ENCODE assay signal across 15 cellular contexts in the genomic region with DNA sequence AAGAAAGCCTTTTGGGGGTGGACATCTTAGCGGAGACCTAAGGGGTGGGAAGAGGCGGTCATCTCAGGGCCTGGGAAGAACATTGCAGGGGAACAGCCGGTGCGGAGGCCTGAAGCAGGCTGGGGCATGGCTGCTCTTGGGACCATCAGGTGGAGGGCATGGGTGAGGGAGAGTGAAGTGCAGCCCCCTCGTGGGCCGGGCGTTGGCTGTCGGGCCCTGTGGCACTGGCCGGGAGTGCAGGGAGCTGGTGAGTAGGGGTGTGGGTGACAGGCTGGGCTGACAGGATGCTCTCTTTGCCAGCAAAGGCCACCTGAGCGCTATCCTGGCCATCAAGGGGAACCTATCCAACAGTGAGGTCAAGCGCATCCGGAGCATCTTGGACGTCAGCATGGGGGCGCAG. TPM values are rescaled to one million over a fixed set of nuclear protein-coding genes. Genes with fewer than 3 reads are reported as not detected.
A peak's percentile ranks its signal among the peaks of the same experiment; 100 is the strongest.
DNase-seq lines count a peak whose midpoint lies in the region; ATAC-seq, FAIRE-seq and TF ChIP-seq lines count a peak whose summit lies in the region.
"Had no signal": no experiment of that assay in that cellular context is flagged by ENCODE, and none has a peak within 500 bp of the region (broad histone marks: within the 10 kb centered on the region; RNA-seq: fewer than 3 reads in every experiment).

No MANE protein-coding gene starts in this region.

- H3K36me3 ChIP-seq in left ventricle myocardium inferior (peaks cover 55% of the 10 kb centered on the region), astrocyte (ENCODE audit: insufficient read depth, low read length) (no peaks in the 10 kb centered on the region), neural progenitor cell (no peaks in the 10 kb centered on the region), endodermal cell (ENCODE audit: control insufficient read depth, insufficient read depth, low read length) (peaks cover 5% of the 10 kb centered on the region)

- H4K20me1 ChIP-seq in astrocyte (ENCODE audit: insufficient read depth, low read length) (peaks cover 15% of the 10 kb centered on the region), neural progenitor cell (ENCODE audit: low read depth) (no peaks in the 10 kb centered on the region)

- 91% methylated on average over 14 of the region's 14 CpGs for WGBS in right cardiac atrium
- 90 to 91% methylated on average over 9 to 14 of the region's 14 CpGs for WGBS in endodermal cell (ENCODE audit: insufficient coverage in 1 of 2, insufficient read length in 1 of 2), 2 experiments

- peaks cover 16% of the 10 kb centered on the region for H3K36me3 Mint-ChIP-seq in astrocyte (ENCODE audit: low read depth, unreplicated experiment)
- no peaks in the 10 kb centered on the region for H3K36me3 Mint-ChIP-seq in neural progenitor cell
- peaks cover 7% of the 10 kb centered on the region for H3K36me3 Mint-ChIP-seq in endodermal cell (ENCODE audit: low read depth)
- H3K36me3 Mint-ChIP-seq: CD4-positive, CD25-positive, alpha-beta regulatory T cell had no signal

- no peak for ATAC-seq in right cardiac atrium
- ATAC-seq in HG03196 (IDR thresholded peaks at IDR 0.05; ENCODE audit: unreplicated experiment), result no peak

- H3K9me3 Mint-ChIP-seq in astrocyte (ENCODE audit: unreplicated experiment) (no peaks in the 10 kb centered on the region), neural progenitor cell (no peaks in the 10 kb centered on the region), endodermal cell (no peaks in the 10 kb centered on the region)

- H3K79me2 ChIP-seq in astrocyte (ENCODE audit: insufficient read depth, low read length) (no peaks in the 10 kb centered on the region), neural progenitor cell (ENCODE audit: low read depth) (no peaks in the 10 kb centered on the region)

- H3K4me3 Mint-ChIP-seq in astrocyte (ENCODE audit: unreplicated experiment) (no peak overlapping the region), neural progenitor cell (no peak overlapping the region), endodermal cell (no peak overlapping the region)
- H3K4me3 Mint-ChIP-seq: CD4-positive, CD25-positive, alpha-beta regulatory T cell had no signal

- H3K9me3 ChIP-seq in left ventricle myocardium inferior (replicated peaks), result no peaks in the 10 kb centered on the region
- no peaks in the 10 kb centered on the region for H3K9me3 ChIP-seq in right cardiac atrium (ENCODE audit: control insufficient read depth, low read length)
- no peaks in the 10 kb centered on the region for H3K9me3 ChIP-seq in astrocyte (ENCODE audit: insufficient read depth, low read depth, low read length)
- H3K9me3 ChIP-seq in neural progenitor cell (ENCODE audit: low read depth), result no peaks in the 10 kb centered on the region
- H3K9me3 ChIP-seq in endodermal cell (ENCODE audit: control insufficient read depth, low read length), result no peaks in the 10 kb centered on the region
- H3K9me3 ChIP-seq: BLaER1 had no signal

- peaks cover 62% of the 10 kb centered on the region for H3K4me1 ChIP-seq in left ventricle myocardium inferior
- H3K4me1 ChIP-seq in right cardiac atrium (ENCODE audit: control insufficient read depth, insufficient read depth, low read length), result peaks cover 3% of the 10 kb centered on the region
- peaks cover 23% of the 10 kb centered on the region for H3K4me1 ChIP-seq in astrocyte (ENCODE audit: insufficient read depth, low read length)
- peaks cover 11% of the 10 kb centered on the region for H3K4me1 ChIP-seq in neural progenitor cell
- H3K4me1 ChIP-seq in endodermal cell (ENCODE audit: control insufficient read depth, insufficient read depth, low read length), result no peaks in the 10 kb centered on the region

- TF ChIP-seq CTCF in left ventricle myocardium inferior (IDR thresholded peaks at IDR 0.05; ENCODE audit: borderline replicate concordance) (no peak), astrocyte (IDR thresholded peaks at IDR 0.05; ENCODE audit: insufficient read depth, low read depth, low read length) (no peak), neural progenitor cell (IDR thresholded peaks at IDR 0.05) (no peak), endodermal cell (conservative IDR thresholded peaks at IDR 0.05) (no peak)

- H3K27ac Mint-ChIP-seq in astrocyte (ENCODE audit: unreplicated experiment) (peak overlapping the region; percentile 34), neural progenitor cell (peak overlapping the region; percentile 36), endodermal cell (no peak overlapping the region)
- H3K27ac Mint-ChIP-seq: CD4-positive, CD25-positive, alpha-beta regulatory T cell had no signal

- H3K27me3 ChIP-seq in left ventricle myocardium inferior (ENCODE audit: low read depth) (no peaks in the 10 kb centered on the region), right cardiac atrium (ENCODE audit: control insufficient read depth, insufficient read depth) (no peaks in the 10 kb centered on the region), astrocyte (ENCODE audit: insufficient read depth, low read length) (peaks cover 8% of the 10 kb centered on the region), neural progenitor cell (peaks cover 16% of the 10 kb centered on the region), endodermal cell (ENCODE audit: control insufficient read depth, insufficient read depth, low read length, poor library complexity, severe bottlenecking) (no peaks in the 10 kb centered on the region)
- H3K27me3 ChIP-seq: BLaER1 had no signal

- DNase-seq in left ventricle myocardium inferior, result peak; percentile 6
- no peak for DNase-seq in right cardiac atrium
- no peak for DNase-seq in astrocyte (ENCODE audit: low read depth)
- DNase-seq in neural progenitor cell (ENCODE audit: low spot score), result no peak
- DNase-seq in epidermal melanocyte (ENCODE audit: insufficient read length, low spot score), result no peak
- no peak for DNase-seq in endodermal cell
- no peak for DNase-seq in iPS-NIHi7 (ENCODE audit: extremely low spot score)
- DNase-seq: CD4-positive, CD25-positive, alpha-beta regulatory T cell; DMS 273 treated with DMSO at 0.1 percent for 48 hours had no signal

- H3K9ac ChIP-seq in astrocyte (ENCODE audit: low read length) (no peak overlapping the region), neural progenitor cell (no peak overlapping the region), endodermal cell (ENCODE audit: extremely low read depth, low read length, poor library complexity, severe bottlenecking) (no peak overlapping the region)
- H3K9ac ChIP-seq: BLaER1 had no signal

- H3K4me3 ChIP-seq in left ventricle myocardium inferior, result no peak overlapping the region
- no peak overlapping the region for H3K4me3 ChIP-seq in right cardiac atrium (ENCODE audit: low read length)
- H3K4me3 ChIP-seq in astrocyte (ENCODE audit: insufficient read depth, low read depth, low read length), result no peak overlapping the region
- no peak overlapping the region for H3K4me3 ChIP-seq in neural progenitor cell
- no peak overlapping the region for H3K4me3 ChIP-seq in endodermal cell (ENCODE audit: low read length)
- H3K4me3 ChIP-seq: BLaER1 had no signal

- H3K27ac ChIP-seq in left ventricle myocardium inferior (replicated peaks), result no peak overlapping the region
- H3K27ac ChIP-seq in right cardiac atrium (ENCODE audit: low read length), result no peak overlapping the region
- H3K27ac ChIP-seq in astrocyte (ENCODE audit: low read depth, low read length), result no peak overlapping the region
- H3K27ac ChIP-seq in neural progenitor cell, result no peak overlapping the region
- H3K27ac ChIP-seq in endodermal cell (ENCODE audit: low read depth, low read length), result no peak overlapping the region
- H3K27ac ChIP-seq: 22Rv1, BLaER1 had no signal

- intact Hi-C loops in left ventricle myocardium inferior (cut with micrococcal nuclease), result no loop called here
- intact Hi-C loops in right cardiac atrium (cut with DNase I), result no loop called here

- peaks cover 15% of the 10 kb centered on the region for H3K4me1 Mint-ChIP-seq in astrocyte (ENCODE audit: low read depth, unreplicated experiment)
- peaks cover 38% of the 10 kb centered on the region for H3K4me1 Mint-ChIP-seq in neural progenitor cell
- peaks cover 11% of the 10 kb centered on the region for H3K4me1 Mint-ChIP-seq in endodermal cell
- H3K4me1 Mint-ChIP-seq: CD4-positive, CD25-positive, alpha-beta regulatory T cell had no signal

- no peak for FAIRE-seq in astrocyte (lab: Jason Lieb, UNC)
- FAIRE-seq: H1 had no signal

- H3K27me3 Mint-ChIP-seq in astrocyte (ENCODE audit: low read depth, unreplicated experiment) (peaks cover 17% of the 10 kb centered on the region), neural progenitor cell (ENCODE audit: insufficient read depth, low read depth) (peaks cover 16% of the 10 kb centered on the region), endodermal cell (ENCODE audit: insufficient read depth) (peaks cover 6% of the 10 kb centered on the region)

- H3K4me2 ChIP-seq in astrocyte (ENCODE audit: low read length), result no peak overlapping the region
- H3K4me2 ChIP-seq in neural progenitor cell, result no peak overlapping the region
- H3K4me2 ChIP-seq: BLaER1 had no signal

- peaks cover 3% of the 10 kb centered on the region for H3F3A ChIP-seq in neural progenitor cell (ENCODE audit: low read depth)

- no peak overlapping the region for H2AFZ ChIP-seq in astrocyte (ENCODE audit: low read depth, low read length)
- no peak overlapping the region for H2AFZ ChIP-seq in neural progenitor cell (replicated peaks)

RNA-seq across cellular contexts. Expression of gene TNFAIP2, which starts 11.7 kb away (rescaled TPM):
- 40.1 TPM for total RNA-seq in left ventricle myocardium inferior
- 10 to 100 TPM; 41.5 to 51.3 (median 49.4) TPM for total RNA-seq in right cardiac atrium
- 46.7 TPM for polyA plus RNA-seq in right cardiac atrium
- total RNA-seq in astrocyte, result 24.9 and 29.5 TPM in 2 replicates
- total RNA-seq in neural progenitor cell (ENCODE audit: low replicate concordance), result 5.3 and 14.0 TPM in 2 replicates
- 10 to 100 TPM; 16.8 to 19.4 TPM for total RNA-seq in endodermal cell
- 57.6 TPM for polyA plus RNA-seq in endodermal cell (2013, experiment 1 of 2)
- 59.4 TPM for polyA plus RNA-seq in endodermal cell (2013, experiment 2 of 2)
- polyA plus RNA-seq: CD4-positive, CD25-positive, alpha-beta regulatory T cell had no signal

RNA-seq across cellular contexts. Expression of gene EXOC3L4, which starts 40.4 kb away (rescaled TPM):
- 0.66 TPM for total RNA-seq in left ventricle myocardium inferior
- 1 to 10 TPM in 3 of 4 donors, under 1 TPM in 1; 0.63 to 2.5 (median 1.1) TPM for total RNA-seq in right cardiac atrium
- 1.4 TPM for polyA plus RNA-seq in right cardiac atrium
- total RNA-seq in astrocyte, result not detected in 2 replicates
- not detected in 2 replicates for total RNA-seq in neural progenitor cell (ENCODE audit: low replicate concordance)
- 1 to 10 TPM; 2.5 to 3.6 TPM for total RNA-seq in endodermal cell
- polyA plus RNA-seq in endodermal cell (2013, experiment 1 of 2), result 0.21 TPM
- polyA plus RNA-seq in endodermal cell (2013, experiment 2 of 2), result not detected
- total RNA-seq: A673; CD4-positive, CD25-positive, alpha-beta regulatory T cell had no signal
- polyA plus RNA-seq: CD4-positive, CD25-positive, alpha-beta regulatory T cell had no signal

RNA-seq across cellular contexts. Expression of gene LBHD2, which starts 50.9 kb away (rescaled TPM):
- total RNA-seq in left ventricle myocardium inferior (not detected), right cardiac atrium (not detected), astrocyte (not detected in 2 replicates), neural progenitor cell (ENCODE audit: low replicate concordance) (not detected in 2 replicates), endodermal cell (not detected)
- polyA plus RNA-seq in right cardiac atrium, result not detected
- not detected for polyA plus RNA-seq in endodermal cell (2013, experiment 1 of 2)
- not detected for polyA plus RNA-seq in endodermal cell (2013, experiment 2 of 2)
- total RNA-seq: CD4-positive, CD25-positive, alpha-beta regulatory T cell; Daoy; H1 had no signal
- polyA plus RNA-seq: CD4-positive, CD25-positive, alpha-beta regulatory T cell; H1 had no signal
